In the genomic region with DNA sequence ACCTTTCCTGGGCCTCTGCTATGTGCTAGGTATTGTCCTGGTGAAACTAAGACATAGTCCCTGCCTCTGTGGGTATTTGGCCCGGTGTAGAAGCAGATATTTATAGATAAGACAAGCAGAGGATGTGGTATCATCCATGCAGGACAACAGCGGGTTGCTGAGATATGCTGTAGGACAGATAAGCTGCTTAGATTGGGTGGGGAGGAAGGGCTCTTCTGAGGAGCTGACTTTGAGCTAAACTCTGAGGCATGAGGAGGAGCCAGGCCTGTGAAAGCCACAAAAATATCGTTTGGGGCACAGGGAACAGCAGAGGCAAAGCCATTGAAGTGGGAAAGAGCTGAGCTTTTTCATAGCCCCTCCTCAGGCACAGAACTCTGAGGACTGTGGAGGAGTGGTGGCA, we compare ENCODE assay signal across 1 cellular context.
TF ChIP-seq lines count a peak whose summit lies in the region.

No MANE protein-coding gene starts in this region.

TF ChIP-seq in IMR-90, 13 proteins besides CTCF, POLR2A, EP300 and RAD21:
- TF ChIP-seq MXI1 (IDR thresholded peaks at IDR 0.05; ENCODE audit: borderline replicate concordance, low read depth, low read length) (no peak), RCOR1 (IDR thresholded peaks at IDR 0.05; ENCODE audit: insufficient replicate concordance, low read length) (no peak), FOS (IDR thresholded peaks at IDR 0.05; ENCODE audit: low read depth, low read length) (no peak), RFX5 (IDR thresholded peaks at IDR 0.05; ENCODE audit: low read depth, low read length) (no peak), CEBPB (IDR thresholded peaks at IDR 0.05; ENCODE audit: low read depth, low read length) (no peak), NFE2L2 (IDR thresholded peaks at IDR 0.05; ENCODE audit: low read depth, low read length) (no peak), BHLHE40 (IDR thresholded peaks at IDR 0.05; ENCODE audit: low read depth, low read length) (no peak)
- TF ChIP-seq, protein P1, sequence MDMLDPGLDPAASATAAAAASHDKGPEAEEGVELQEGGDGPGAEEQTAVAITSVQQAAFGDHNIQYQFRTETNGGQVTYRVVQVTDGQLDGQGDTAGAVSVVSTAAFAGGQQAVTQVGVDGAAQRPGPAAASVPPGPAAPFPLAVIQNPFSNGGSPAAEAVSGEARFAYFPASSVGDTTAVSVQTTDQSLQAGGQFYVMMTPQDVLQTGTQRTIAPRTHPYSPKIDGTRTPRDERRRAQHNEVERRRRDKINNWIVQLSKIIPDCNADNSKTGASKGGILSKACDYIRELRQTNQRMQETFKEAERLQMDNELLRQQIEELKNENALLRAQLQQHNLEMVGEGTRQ (IDR thresholded peaks at IDR 0.05; ENCODE audit: low read depth, low read length): no peak
- TF ChIP-seq, protein P2, sequence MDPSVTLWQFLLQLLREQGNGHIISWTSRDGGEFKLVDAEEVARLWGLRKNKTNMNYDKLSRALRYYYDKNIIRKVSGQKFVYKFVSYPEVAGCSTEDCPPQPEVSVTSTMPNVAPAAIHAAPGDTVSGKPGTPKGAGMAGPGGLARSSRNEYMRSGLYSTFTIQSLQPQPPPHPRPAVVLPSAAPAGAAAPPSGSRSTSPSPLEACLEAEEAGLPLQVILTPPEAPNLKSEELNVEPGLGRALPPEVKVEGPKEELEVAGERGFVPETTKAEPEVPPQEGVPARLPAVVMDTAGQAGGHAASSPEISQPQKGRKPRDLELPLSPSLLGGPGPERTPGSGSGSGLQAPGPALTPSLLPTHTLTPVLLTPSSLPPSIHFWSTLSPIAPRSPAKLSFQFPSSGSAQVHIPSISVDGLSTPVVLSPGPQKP (IDR thresholded peaks at IDR 0.05; ENCODE audit: borderline replicate concordance, low read depth, low read length): no peak
